In genomic region chr4:150243932-150244331, GRCh38 we compare ENCODE assay signal across 23 cellular contexts.
"Had no signal": no experiment of that assay in that cellular context is flagged by ENCODE, and none has a peak within 500 bp of the region (broad histone marks: within the 10 kb centered on the region; RNA-seq: fewer than 3 reads in every experiment).

No MANE protein-coding gene starts in this region.

- H3K4me3 Mint-ChIP-seq: activated CD4-positive, alpha-beta memory T cell treated with anti-CD3 and anti-CD28 coated beads for 36 hours; activated naive CD4-positive, alpha-beta T cell treated with anti-CD3 and anti-CD28 coated beads, Interleukin-2, amount 50 U/mL, for 24 hours; activated naive CD8-positive, alpha-beta T cell treated with anti-CD3 and anti-CD28 coated beads, Interleukin-2, amount 50 U/mL, for 24 hours; activated T-cell treated with anti-CD3 and anti-CD28 coated beads, Interleukin-2, amount 50 U/mL, for 24 hours; activated T-helper 17 cell treated with anti-CD3 and anti-CD28 coated beads, Interleukin-2, amount 50 U/mL, for 72 hours; naive B cell; nephron progenitor cell; T-helper 1 cell treated with Interleukin-12 subunit alpha and Interleukin-12 subunit beta and Interleukin-4 antibody, amounts not matched to agents 30 μg/mL and 1 μg/mL, for 36 hours had no signal

- H3K36me3 ChIP-seq: colonic mucosa, left lung, suprapubic skin had no signal

- H3K27ac ChIP-seq: colonic mucosa, left lung, lower lobe of right lung, parathyroid adenoma, psoas muscle, spleen, suprapubic skin, tibial nerve had no signal

- H3K27ac Mint-ChIP-seq: activated CD4-positive, alpha-beta memory T cell treated with anti-CD3 and anti-CD28 coated beads for 36 hours; activated naive CD4-positive, alpha-beta T cell treated with anti-CD3 and anti-CD28 coated beads, Interleukin-2, amount 50 U/mL, for 24 hours; activated naive CD8-positive, alpha-beta T cell treated with anti-CD3 and anti-CD28 coated beads, Interleukin-2, amount 50 U/mL, for 24 hours; activated T-cell treated with anti-CD3 and anti-CD28 coated beads, Interleukin-2, amount 50 U/mL, for 24 hours; activated T-helper 17 cell treated with anti-CD3 and anti-CD28 coated beads, Interleukin-2, amount 50 U/mL, for 72 hours; nephron progenitor cell; T-helper 1 cell treated with Interleukin-12 subunit alpha and Interleukin-12 subunit beta and Interleukin-4 antibody, amounts not matched to agents 30 μg/mL and 1 μg/mL, for 36 hours had no signal

- H3K27me3 Mint-ChIP-seq: activated naive CD4-positive, alpha-beta T cell treated with anti-CD3 and anti-CD28 coated beads, Interleukin-2, amount 50 U/mL, for 24 hours; activated T-helper 17 cell treated with anti-CD3 and anti-CD28 coated beads, Interleukin-2, amount 50 U/mL, for 72 hours; naive B cell had no signal

- H3K36me3 Mint-ChIP-seq: activated CD4-positive, alpha-beta memory T cell treated with anti-CD3 and anti-CD28 coated beads for 36 hours; activated naive CD4-positive, alpha-beta T cell treated with anti-CD3 and anti-CD28 coated beads, Interleukin-2, amount 50 U/mL, for 24 hours; naive B cell had no signal

- H3K79me2 ChIP-seq: parathyroid adenoma had no signal

- FAIRE-seq: frontal cortex had no signal

- H3K9me3 Mint-ChIP-seq: activated CD4-positive, alpha-beta memory T cell treated with anti-CD3 and anti-CD28 coated beads for 36 hours; activated naive CD4-positive, alpha-beta T cell treated with anti-CD3 and anti-CD28 coated beads, Interleukin-2, amount 50 U/mL, for 24 hours; activated naive CD8-positive, alpha-beta T cell treated with anti-CD3 and anti-CD28 coated beads, Interleukin-2, amount 50 U/mL, for 24 hours; activated T-cell treated with anti-CD3 and anti-CD28 coated beads, Interleukin-2, amount 50 U/mL, for 24 hours; activated T-helper 17 cell treated with anti-CD3 and anti-CD28 coated beads, Interleukin-2, amount 50 U/mL, for 72 hours; naive B cell; nephron progenitor cell; T-helper 1 cell treated with Interleukin-12 subunit alpha and Interleukin-12 subunit beta and Interleukin-4 antibody, amounts not matched to agents 30 μg/mL and 1 μg/mL, for 36 hours had no signal

- H3K27me3 ChIP-seq: colonic mucosa, left lung, spleen, suprapubic skin, tibial nerve had no signal

- H3K9me3 ChIP-seq: colonic mucosa, left lung, lower lobe of right lung, psoas muscle, spleen, suprapubic skin, tibial nerve had no signal

- ATAC-seq: activated naive CD8-positive, alpha-beta T cell treated with anti-CD3 and anti-CD28 coated beads, Interleukin-2, amount 50 U/mL, for 24 hours; activated T-helper 17 cell treated with anti-CD3 and anti-CD28 coated beads, Interleukin-2, amount 50 U/mL, for 72 hours; lower lobe of right lung; psoas muscle had no signal

- H3K4me3 ChIP-seq: colonic mucosa, left lung, lower lobe of right lung, psoas muscle, spleen, suprapubic skin, tibial nerve had no signal

- DNase-seq: activated CD4-positive, alpha-beta memory T cell treated with anti-CD3 and anti-CD28 coated beads for 36 hours; activated CD4-positive, alpha-beta T cell treated with anti-CD3 and anti-CD28 coated beads for 48 hours; activated CD8-positive, alpha-beta memory T cell treated with anti-CD3 and anti-CD28 coated beads, Interleukin-2, amount 50 U/mL, for 48 hours; activated naive CD8-positive, alpha-beta T cell treated with anti-CD3 and anti-CD28 coated beads, Interleukin-2, amount 50 U/mL, for 24 hours; activated T-cell treated with anti-CD3 and anti-CD28 coated beads, Interleukin-2, amount 50 U/mL, for 24 hours; amygdala; colonic mucosa; effector memory CD4-positive, alpha-beta T cell; left lung; lower lobe of right lung; naive B cell; nephron progenitor cell; psoas muscle; spleen; stimulated activated naive CD4-positive, alpha-beta T cell; T1000 had no signal

- H3K4me1 Mint-ChIP-seq: activated naive CD4-positive, alpha-beta T cell treated with anti-CD3 and anti-CD28 coated beads, Interleukin-2, amount 50 U/mL, for 24 hours; activated naive CD8-positive, alpha-beta T cell treated with anti-CD3 and anti-CD28 coated beads, Interleukin-2, amount 50 U/mL, for 24 hours; activated T-helper 17 cell treated with anti-CD3 and anti-CD28 coated beads, Interleukin-2, amount 50 U/mL, for 72 hours had no signal

- H3K4me1 ChIP-seq: colonic mucosa, left lung, parathyroid adenoma, psoas muscle, spleen, suprapubic skin, tibial nerve had no signal

- H2AFZ ChIP-seq: parathyroid adenoma had no signal
